In the genomic region with DNA sequence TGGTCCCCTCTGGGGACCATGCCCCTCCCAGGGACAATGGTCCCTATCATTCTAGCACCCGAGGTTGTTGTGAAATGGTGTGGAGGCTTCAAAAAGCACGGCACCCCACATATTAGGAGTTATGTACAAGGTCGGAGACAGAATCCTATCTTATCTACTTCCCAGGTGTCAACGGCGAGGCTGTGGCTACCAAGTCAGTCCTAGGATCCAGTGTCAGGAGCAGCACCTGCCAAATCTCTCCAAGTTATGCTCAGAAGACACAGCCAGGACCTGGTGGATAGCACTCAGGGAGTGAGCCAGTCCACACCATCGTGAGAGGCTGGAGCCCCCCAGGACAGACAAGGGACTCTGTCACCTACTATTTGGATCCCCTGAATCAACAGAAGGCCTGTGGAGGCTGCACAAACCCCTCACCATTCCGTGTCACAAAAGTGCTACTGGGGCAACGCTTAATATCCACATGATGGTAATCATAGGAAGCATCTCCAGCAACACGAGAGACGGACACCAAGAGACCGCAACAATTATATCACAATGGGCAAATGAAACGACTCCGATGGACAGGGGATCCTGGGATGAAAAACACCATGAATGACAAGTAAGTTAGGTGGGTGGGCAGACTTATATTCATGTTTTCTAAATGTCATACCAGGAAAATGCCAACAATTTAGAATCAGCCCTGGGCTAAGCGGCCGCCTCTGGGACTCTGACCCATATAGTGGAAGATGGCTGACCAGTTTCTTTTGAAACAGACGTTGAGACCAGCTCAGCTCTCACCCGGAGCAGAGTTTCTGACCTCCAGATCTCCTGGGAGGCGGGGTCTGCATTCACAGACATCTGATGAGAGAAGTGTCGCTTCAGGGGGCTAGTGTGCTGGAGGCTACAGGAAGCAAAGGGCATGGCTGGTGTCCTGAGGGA, we compare ENCODE assay signal across 1 cellular context.
TF ChIP-seq lines count a peak whose summit lies in the region.

No MANE protein-coding gene starts in this region.

TF ChIP-seq in K562, 482 proteins besides CTCF, POLR2A, EP300 and RAD21 (continued from another document and continues in another):
- TF ChIP-seq RERE (CRISPR knock-in tag; IDR thresholded peaks at IDR 0.05; ENCODE audit: borderline replicate concordance) (no peak), TAL1 (IDR thresholded peaks at IDR 0.05) (no peak), KDM2B (CRISPR knock-in tag; IDR thresholded peaks at IDR 0.05) (no peak), MTA3 (IDR thresholded peaks at IDR 0.05; ENCODE audit: borderline replicate concordance) (no peak; the same call in 1 of the 2 replicates), SP1 (CRISPR knock-in tag; IDR thresholded peaks at IDR 0.05) (no peak), CBFA2T3 (IDR thresholded peaks at IDR 0.05) (no peak), MCM3 (IDR thresholded peaks at IDR 0.05) (no peak), CBX5 (IDR thresholded peaks at IDR 0.05; ENCODE audit: borderline replicate concordance, low read depth) (no peak), BRD4 (IDR thresholded peaks at IDR 0.05) (no peak), PCBP1 (IDR thresholded peaks at IDR 0.05; ENCODE audit: low read depth, low read length, poor library complexity, severe bottlenecking) (no peak), SMAD1 (IDR thresholded peaks at IDR 0.05; ENCODE audit: low read depth, low read length, partially characterized antibody) (no peak), HMG20A (CRISPR knock-in tag; conservative IDR thresholded peaks at IDR 0.05) (no peak), PBX2 (CRISPR knock-in tag; IDR thresholded peaks at IDR 0.05; ENCODE audit: low read depth) (no peak), PBX2 (tag; conservative IDR thresholded peaks at IDR 0.05; ENCODE audit: low read depth) (no peak), OTX1 (CRISPR knock-in tag; IDR thresholded peaks at IDR 0.05) (no peak), ZNF121 (CRISPR knock-in tag; conservative IDR thresholded peaks at IDR 0.05) (no peak), THRAP3 (IDR thresholded peaks at IDR 0.05; ENCODE audit: borderline replicate concordance) (no peak), NFIX (CRISPR knock-in tag; IDR thresholded peaks at IDR 0.05; ENCODE audit: low read depth) (no peak), ARID4B (CRISPR knock-in tag; IDR thresholded peaks at IDR 0.05) (no peak), SRF (CRISPR knock-in tag; IDR thresholded peaks at IDR 0.05) (0 out of 4 replicates have a peak, but pooled peaks of 1 of the 2 experiments have one; percentile 27), TSC22D4 (tag; IDR thresholded peaks at IDR 0.05) (no peak), NR2F6 (CRISPR knock-in tag; IDR thresholded peaks at IDR 0.05) (no peak), WHSC1 (IDR thresholded peaks at IDR 0.05; ENCODE audit: low read length) (no peak), ZNF785 (CRISPR knock-in tag; IDR thresholded peaks at IDR 0.05) (no peak), HMBOX1 (IDR thresholded peaks at IDR 0.05) (no peak), EHMT2 (IDR thresholded peaks at IDR 0.05) (no peak), BMI1 (IDR thresholded peaks at IDR 0.05; ENCODE audit: low read length) (peak; percentile 68; the same call in 1 of the 2 replicates), ZBTB12 (CRISPR knock-in tag; IDR thresholded peaks at IDR 0.05) (0 out of 2 replicates have a peak, but pooled peaks have one; percentile 16), ASH1L (IDR thresholded peaks at IDR 0.05; ENCODE audit: borderline replicate concordance, low read depth, partially characterized antibody) (no peak), RBM34 (IDR thresholded peaks at IDR 0.05; ENCODE audit: borderline replicate concordance, insufficient read depth, low read length) (no peak)
- TF ChIP-seq, protein P1, sequence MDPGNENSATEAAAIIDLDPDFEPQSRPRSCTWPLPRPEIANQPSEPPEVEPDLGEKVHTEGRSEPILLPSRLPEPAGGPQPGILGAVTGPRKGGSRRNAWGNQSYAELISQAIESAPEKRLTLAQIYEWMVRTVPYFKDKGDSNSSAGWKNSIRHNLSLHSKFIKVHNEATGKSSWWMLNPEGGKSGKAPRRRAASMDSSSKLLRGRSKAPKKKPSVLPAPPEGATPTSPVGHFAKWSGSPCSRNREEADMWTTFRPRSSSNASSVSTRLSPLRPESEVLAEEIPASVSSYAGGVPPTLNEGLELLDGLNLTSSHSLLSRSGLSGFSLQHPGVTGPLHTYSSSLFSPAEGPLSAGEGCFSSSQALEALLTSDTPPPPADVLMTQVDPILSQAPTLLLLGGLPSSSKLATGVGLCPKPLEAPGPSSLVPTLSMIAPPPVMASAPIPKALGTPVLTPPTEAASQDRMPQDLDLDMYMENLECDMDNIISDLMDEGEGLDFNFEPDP (CRISPR knock-in tag; IDR thresholded peaks at IDR 0.05) = peak; percentile 48; the same call in 1 of the 2 replicates
- TF ChIP-seq, protein P2, sequence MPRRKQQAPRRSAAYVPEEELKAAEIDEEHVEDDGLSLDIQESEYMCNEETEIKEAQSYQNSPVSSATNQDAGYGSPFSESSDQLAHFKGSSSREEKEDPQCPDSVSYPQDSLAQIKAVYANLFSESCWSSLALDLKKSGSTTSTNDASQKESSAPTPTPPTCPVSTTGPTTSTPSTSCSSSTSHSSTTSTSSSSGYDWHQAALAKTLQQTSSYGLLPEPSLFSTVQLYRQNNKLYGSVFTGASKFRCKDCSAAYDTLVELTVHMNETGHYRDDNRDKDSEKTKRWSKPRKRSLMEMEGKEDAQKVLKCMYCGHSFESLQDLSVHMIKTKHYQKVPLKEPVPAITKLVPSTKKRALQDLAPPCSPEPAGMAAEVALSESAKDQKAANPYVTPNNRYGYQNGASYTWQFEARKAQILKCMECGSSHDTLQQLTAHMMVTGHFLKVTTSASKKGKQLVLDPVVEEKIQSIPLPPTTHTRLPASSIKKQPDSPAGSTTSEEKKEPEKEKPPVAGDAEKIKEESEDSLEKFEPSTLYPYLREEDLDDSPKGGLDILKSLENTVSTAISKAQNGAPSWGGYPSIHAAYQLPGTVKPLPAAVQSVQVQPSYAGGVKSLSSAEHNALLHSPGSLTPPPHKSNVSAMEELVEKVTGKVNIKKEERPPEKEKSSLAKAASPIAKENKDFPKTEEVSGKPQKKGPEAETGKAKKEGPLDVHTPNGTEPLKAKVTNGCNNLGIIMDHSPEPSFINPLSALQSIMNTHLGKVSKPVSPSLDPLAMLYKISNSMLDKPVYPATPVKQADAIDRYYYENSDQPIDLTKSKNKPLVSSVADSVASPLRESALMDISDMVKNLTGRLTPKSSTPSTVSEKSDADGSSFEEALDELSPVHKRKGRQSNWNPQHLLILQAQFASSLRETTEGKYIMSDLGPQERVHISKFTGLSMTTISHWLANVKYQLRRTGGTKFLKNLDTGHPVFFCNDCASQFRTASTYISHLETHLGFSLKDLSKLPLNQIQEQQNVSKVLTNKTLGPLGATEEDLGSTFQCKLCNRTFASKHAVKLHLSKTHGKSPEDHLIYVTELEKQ (CRISPR knock-in tag; IDR thresholded peaks at IDR 0.05) = peak; percentile 31; the same call in 1 of the 2 replicates
- TF ChIP-seq, protein P3, sequence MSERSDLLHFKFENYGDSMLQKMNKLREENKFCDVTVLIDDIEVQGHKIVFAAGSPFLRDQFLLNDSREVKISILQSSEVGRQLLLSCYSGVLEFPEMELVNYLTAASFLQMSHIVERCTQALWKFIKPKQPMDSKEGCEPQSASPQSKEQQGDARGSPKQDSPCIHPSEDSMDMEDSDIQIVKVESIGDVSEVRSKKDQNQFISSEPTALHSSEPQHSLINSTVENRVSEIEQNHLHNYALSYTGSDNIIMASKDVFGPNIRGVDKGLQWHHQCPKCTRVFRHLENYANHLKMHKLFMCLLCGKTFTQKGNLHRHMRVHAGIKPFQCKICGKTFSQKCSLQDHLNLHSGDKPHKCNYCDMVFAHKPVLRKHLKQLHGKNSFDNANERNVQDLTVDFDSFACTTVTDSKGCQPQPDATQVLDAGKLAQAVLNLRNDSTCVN (CRISPR knock-in tag; IDR thresholded peaks at IDR 0.05) = no peak
